34 cellular contexts compared by ENCODE assay signal in genomic region chr2:83478037-83478436, GRCh38.
"Had no signal": no experiment of that assay in that cellular context is flagged by ENCODE, and none has a peak within 500 bp of the region (broad histone marks: within the 10 kb centered on the region; RNA-seq: fewer than 3 reads in every experiment).

No MANE protein-coding gene starts in this region.

- ATAC-seq: activated CD4-positive, alpha-beta T cell treated with anti-CD3 and anti-CD28 coated beads for 36 hours; activated CD8-positive, alpha-beta memory T cell treated with anti-CD3 and anti-CD28 coated beads, Interleukin-2, amount 10 ng/mL, durations not matched to agents 7 days and 5 days; activated CD8-positive, alpha-beta T cell treated with anti-CD3 and anti-CD28 coated beads, Interleukin-2, amount 10 ng/mL, durations not matched to agents 7 days and 5 days; activated naive CD8-positive, alpha-beta T cell treated with anti-CD3 and anti-CD28 coated beads, Interleukin-2, amount 50 U/mL, for 24 hours; esophagus mucosa; foreskin keratinocyte; gastrocnemius medialis had no signal

- H3K4me1 ChIP-seq: adrenal gland, breast epithelium, foreskin keratinocyte, gastrocnemius medialis had no signal

- H3K36me3 ChIP-seq: adrenal gland, breast epithelium, cardiac muscle cell, gastrocnemius medialis had no signal

- H3K27ac Mint-ChIP-seq: activated CD4-positive, alpha-beta memory T cell treated with anti-CD3 and anti-CD28 coated beads for 36 hours; activated CD4-positive, alpha-beta T cell treated with anti-CD3 and anti-CD28 coated beads for 36 hours; activated CD4-positive, alpha-beta T cell treated with anti-CD3 and anti-CD28 coated beads, Interleukin-2, amount 10 ng/mL, durations not matched to agents 24 days and 14 days; activated CD8-positive, alpha-beta memory T cell treated with anti-CD3 and anti-CD28 coated beads, Interleukin-2, amount 10 ng/mL, durations not matched to agents 7 days and 5 days; activated CD8-positive, alpha-beta T cell treated with anti-CD3 and anti-CD28 coated beads, Interleukin-2, amount 10 ng/mL, durations not matched to agents 7 days and 5 days; activated naive CD4-positive, alpha-beta T cell treated with anti-CD3 and anti-CD28 coated beads for 36 hours; activated naive CD4-positive, alpha-beta T cell treated with anti-CD3 and anti-CD28 coated beads, Interleukin-2, amount 50 U/mL, for 24 hours; activated naive CD8-positive, alpha-beta T cell treated with anti-CD3 and anti-CD28 coated beads for 36 hours; activated naive CD8-positive, alpha-beta T cell treated with anti-CD3 and anti-CD28 coated beads, Interleukin-2, amount 50 U/mL, for 24 hours; activated T-helper 1 cell treated with anti-CD3 and anti-CD28 coated beads, Interleukin-12 subunit alpha, Interleukin-12 subunit beta, Interleukin-2, Interleukin-4 antibody, amounts not matched to agents 30 ng/mL and 10 ng/mL and 1 ng/mL, durations not matched to agents 14 hours and 24 hours and 36 hours; activated T-helper 2 cell treated with anti-CD3 and anti-CD28 coated beads, Interferon-gamma antibody, Interleukin-2, Interleukin-4, amounts not matched to agents 10 μg/mL and 5 μg/mL and 100 μg/mL, durations not matched to agents 14 hours and 24 hours and 36 hours; brain; dendritic cell treated with granulocyte-macrophage colony-stimulating factor and Interleukin-4, amounts not matched to agents 40 ng/mL and 50 ng/mL, for 4 days; endodermal cell had no signal

- H3K9me3 Mint-ChIP-seq: activated CD4-positive, alpha-beta memory T cell treated with anti-CD3 and anti-CD28 coated beads for 36 hours; activated CD4-positive, alpha-beta T cell treated with anti-CD3 and anti-CD28 coated beads, Interleukin-2, amount 10 ng/mL, durations not matched to agents 24 days and 14 days; activated naive CD4-positive, alpha-beta T cell treated with anti-CD3 and anti-CD28 coated beads for 36 hours; activated naive CD4-positive, alpha-beta T cell treated with anti-CD3 and anti-CD28 coated beads, Interleukin-2, amount 50 U/mL, for 24 hours; brain; endodermal cell had no signal

- H3K27me3 ChIP-seq: adrenal gland, breast epithelium, cardiac muscle cell, dorsolateral prefrontal cortex, foreskin keratinocyte, gastrocnemius medialis had no signal

- H3K36me3 Mint-ChIP-seq: activated CD4-positive, alpha-beta memory T cell treated with anti-CD3 and anti-CD28 coated beads for 36 hours; activated CD8-positive, alpha-beta memory T cell treated with anti-CD3 and anti-CD28 coated beads, Interleukin-2, amount 10 ng/mL, durations not matched to agents 7 days and 5 days; activated naive CD4-positive, alpha-beta T cell treated with anti-CD3 and anti-CD28 coated beads, Interleukin-2, amount 50 U/mL, for 24 hours; activated naive CD8-positive, alpha-beta T cell treated with anti-CD3 and anti-CD28 coated beads for 36 hours; brain had no signal

- DNase-seq: activated CD4-positive, alpha-beta memory T cell treated with anti-CD3 and anti-CD28 coated beads for 36 hours; activated CD4-positive, alpha-beta T cell treated with anti-CD3 and anti-CD28 coated beads for 36 hours; activated CD4-positive, alpha-beta T cell treated with anti-CD3 and anti-CD28 coated beads, Interleukin-2, amount 10 ng/mL, durations not matched to agents 24 days and 14 days; activated CD4-positive, CD25-positive, alpha-beta regulatory T cell; activated CD4-positive, CD25-positive, alpha-beta regulatory T cell treated with anti-CD3 and anti-CD28 coated beads, Interleukin-2, amount 50 U/mL, for 72 hours; activated CD8-positive, alpha-beta memory T cell treated with anti-CD3 and anti-CD28 coated beads, Interleukin-2, amount 10 ng/mL, durations not matched to agents 7 days and 5 days; activated CD8-positive, alpha-beta memory T cell treated with anti-CD3 and anti-CD28 coated beads, Interleukin-2, amount 50 U/mL, for 4 hours; activated CD8-positive, alpha-beta T cell treated with anti-CD3 and anti-CD28 coated beads, Interleukin-2, amount 10 ng/mL, durations not matched to agents 7 days and 5 days; activated effector memory CD4-positive, alpha-beta T cell treated with anti-CD3 and anti-CD28 coated beads, Interleukin-2, amount 50 U/mL, for 16 hours; activated naive CD4-positive, alpha-beta T cell treated with anti-CD3 and anti-CD28 coated beads for 36 hours; activated naive CD8-positive, alpha-beta T cell treated with anti-CD3 and anti-CD28 coated beads for 36 hours; activated naive CD8-positive, alpha-beta T cell treated with anti-CD3 and anti-CD28 coated beads, Interleukin-2, amount 50 U/mL, for 24 hours; activated T-cell treated with anti-CD3 and anti-CD28 coated beads, Interleukin-2, amount 50 U/mL, for 1 hour; activated T-cell treated with anti-CD3 and anti-CD28 coated beads, Interleukin-2, amount 50 U/mL, for 48 hours; adrenal gland; amygdala; aorta; central memory CD4-positive, alpha-beta T cell; cerebellar nuclear complex; dorsolateral prefrontal cortex; effector memory CD4-positive, alpha-beta T cell; endodermal cell; foreskin keratinocyte; gastrocnemius medialis; glutamatergic neuron had no signal

- H3K27ac ChIP-seq: adrenal gland, breast epithelium, cardiac muscle cell, coronary artery, dorsolateral prefrontal cortex, foreskin keratinocyte, gastrocnemius medialis had no signal

- H3K4me3 ChIP-seq: adrenal gland, breast epithelium, cardiac muscle cell, coronary artery, dorsolateral prefrontal cortex, gastrocnemius medialis had no signal

- H3K9me3 ChIP-seq: adrenal gland, breast epithelium, gastrocnemius medialis had no signal

- H3K4me3 Mint-ChIP-seq: activated CD4-positive, alpha-beta memory T cell treated with anti-CD3 and anti-CD28 coated beads for 36 hours; activated CD4-positive, alpha-beta T cell treated with anti-CD3 and anti-CD28 coated beads for 36 hours; activated CD4-positive, alpha-beta T cell treated with anti-CD3 and anti-CD28 coated beads, Interleukin-2, amount 10 ng/mL, durations not matched to agents 24 days and 14 days; activated CD8-positive, alpha-beta memory T cell treated with anti-CD3 and anti-CD28 coated beads, Interleukin-2, amount 10 ng/mL, durations not matched to agents 7 days and 5 days; activated CD8-positive, alpha-beta T cell treated with anti-CD3 and anti-CD28 coated beads, Interleukin-2, amount 10 ng/mL, durations not matched to agents 7 days and 5 days; activated naive CD4-positive, alpha-beta T cell treated with anti-CD3 and anti-CD28 coated beads for 36 hours; activated naive CD4-positive, alpha-beta T cell treated with anti-CD3 and anti-CD28 coated beads, Interleukin-2, amount 50 U/mL, for 24 hours; activated naive CD8-positive, alpha-beta T cell treated with anti-CD3 and anti-CD28 coated beads for 36 hours; activated naive CD8-positive, alpha-beta T cell treated with anti-CD3 and anti-CD28 coated beads, Interleukin-2, amount 50 U/mL, for 24 hours; activated T-helper 1 cell treated with anti-CD3 and anti-CD28 coated beads, Interleukin-12 subunit alpha, Interleukin-12 subunit beta, Interleukin-2, Interleukin-4 antibody, amounts not matched to agents 30 ng/mL and 10 ng/mL and 1 ng/mL, durations not matched to agents 14 hours and 24 hours and 36 hours; brain; dendritic cell treated with granulocyte-macrophage colony-stimulating factor and Interleukin-4, amounts not matched to agents 40 ng/mL and 50 ng/mL, for 4 days; endodermal cell had no signal

- H3K27me3 Mint-ChIP-seq: activated CD4-positive, alpha-beta memory T cell treated with anti-CD3 and anti-CD28 coated beads for 36 hours; activated CD4-positive, alpha-beta T cell treated with anti-CD3 and anti-CD28 coated beads for 36 hours; activated CD4-positive, alpha-beta T cell treated with anti-CD3 and anti-CD28 coated beads, Interleukin-2, amount 10 ng/mL, durations not matched to agents 24 days and 14 days; activated CD8-positive, alpha-beta memory T cell treated with anti-CD3 and anti-CD28 coated beads, Interleukin-2, amount 10 ng/mL, durations not matched to agents 7 days and 5 days; activated naive CD4-positive, alpha-beta T cell treated with anti-CD3 and anti-CD28 coated beads, Interleukin-2, amount 50 U/mL, for 24 hours; activated naive CD8-positive, alpha-beta T cell treated with anti-CD3 and anti-CD28 coated beads for 36 hours; activated naive CD8-positive, alpha-beta T cell treated with anti-CD3 and anti-CD28 coated beads, Interleukin-2, amount 50 U/mL, for 24 hours; brain; dendritic cell treated with granulocyte-macrophage colony-stimulating factor and Interleukin-4, amounts not matched to agents 40 ng/mL and 50 ng/mL, for 4 days had no signal

- H3K4me1 Mint-ChIP-seq: activated CD4-positive, alpha-beta T cell treated with anti-CD3 and anti-CD28 coated beads for 36 hours; activated CD4-positive, alpha-beta T cell treated with anti-CD3 and anti-CD28 coated beads, Interleukin-2, amount 10 ng/mL, durations not matched to agents 24 days and 14 days; activated CD8-positive, alpha-beta memory T cell treated with anti-CD3 and anti-CD28 coated beads, Interleukin-2, amount 10 ng/mL, durations not matched to agents 7 days and 5 days; activated naive CD4-positive, alpha-beta T cell treated with anti-CD3 and anti-CD28 coated beads, Interleukin-2, amount 50 U/mL, for 24 hours; activated naive CD8-positive, alpha-beta T cell treated with anti-CD3 and anti-CD28 coated beads for 36 hours; activated naive CD8-positive, alpha-beta T cell treated with anti-CD3 and anti-CD28 coated beads, Interleukin-2, amount 50 U/mL, for 24 hours; brain; endodermal cell had no signal
